In the genomic region with DNA sequence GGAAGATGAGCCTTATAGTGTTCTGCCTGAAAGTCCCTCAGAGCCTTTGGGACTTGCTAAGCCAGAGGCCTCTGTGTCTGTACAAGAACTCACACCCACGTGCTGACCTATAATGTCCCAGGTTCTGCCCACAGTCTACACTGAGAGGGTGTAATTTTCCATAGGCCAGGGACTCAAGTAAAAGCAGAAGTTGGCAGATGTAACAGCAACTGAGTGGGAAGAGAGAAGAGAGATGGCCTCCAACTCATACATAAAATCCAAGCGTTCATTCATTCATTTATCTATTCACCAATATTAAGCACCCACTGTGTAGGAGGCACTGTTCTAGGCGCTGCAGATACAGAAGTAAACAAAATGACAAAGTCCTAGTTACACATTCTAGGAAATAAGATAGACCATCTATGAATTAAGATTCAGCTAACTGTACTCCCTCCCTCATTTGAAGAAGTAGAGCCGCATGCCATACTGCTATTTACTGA, we compare ENCODE assay signal across 1 cellular context.
TF ChIP-seq lines count a peak whose summit lies in the region.

No MANE protein-coding gene starts in this region.

TF ChIP-seq in SK-N-SH, 30 proteins besides CTCF, POLR2A, EP300 and RAD21 (continued from another document):
- TF ChIP-seq, protein P1, sequence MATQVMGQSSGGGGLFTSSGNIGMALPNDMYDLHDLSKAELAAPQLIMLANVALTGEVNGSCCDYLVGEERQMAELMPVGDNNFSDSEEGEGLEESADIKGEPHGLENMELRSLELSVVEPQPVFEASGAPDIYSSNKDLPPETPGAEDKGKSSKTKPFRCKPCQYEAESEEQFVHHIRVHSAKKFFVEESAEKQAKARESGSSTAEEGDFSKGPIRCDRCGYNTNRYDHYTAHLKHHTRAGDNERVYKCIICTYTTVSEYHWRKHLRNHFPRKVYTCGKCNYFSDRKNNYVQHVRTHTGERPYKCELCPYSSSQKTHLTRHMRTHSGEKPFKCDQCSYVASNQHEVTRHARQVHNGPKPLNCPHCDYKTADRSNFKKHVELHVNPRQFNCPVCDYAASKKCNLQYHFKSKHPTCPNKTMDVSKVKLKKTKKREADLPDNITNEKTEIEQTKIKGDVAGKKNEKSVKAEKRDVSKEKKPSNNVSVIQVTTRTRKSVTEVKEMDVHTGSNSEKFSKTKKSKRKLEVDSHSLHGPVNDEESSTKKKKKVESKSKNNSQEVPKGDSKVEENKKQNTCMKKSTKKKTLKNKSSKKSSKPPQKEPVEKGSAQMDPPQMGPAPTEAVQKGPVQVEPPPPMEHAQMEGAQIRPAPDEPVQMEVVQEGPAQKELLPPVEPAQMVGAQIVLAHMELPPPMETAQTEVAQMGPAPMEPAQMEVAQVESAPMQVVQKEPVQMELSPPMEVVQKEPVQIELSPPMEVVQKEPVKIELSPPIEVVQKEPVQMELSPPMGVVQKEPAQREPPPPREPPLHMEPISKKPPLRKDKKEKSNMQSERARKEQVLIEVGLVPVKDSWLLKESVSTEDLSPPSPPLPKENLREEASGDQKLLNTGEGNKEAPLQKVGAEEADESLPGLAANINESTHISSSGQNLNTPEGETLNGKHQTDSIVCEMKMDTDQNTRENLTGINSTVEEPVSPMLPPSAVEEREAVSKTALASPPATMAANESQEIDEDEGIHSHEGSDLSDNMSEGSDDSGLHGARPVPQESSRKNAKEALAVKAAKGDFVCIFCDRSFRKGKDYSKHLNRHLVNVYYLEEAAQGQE (IDR thresholded peaks at IDR 0.05; ENCODE audit: low read depth, low read length): no peak
- TF ChIP-seq NRF1 (IDR thresholded peaks at IDR 0.05; ENCODE audit: low read depth, low read length): no peak
- TF ChIP-seq, protein P2, sequence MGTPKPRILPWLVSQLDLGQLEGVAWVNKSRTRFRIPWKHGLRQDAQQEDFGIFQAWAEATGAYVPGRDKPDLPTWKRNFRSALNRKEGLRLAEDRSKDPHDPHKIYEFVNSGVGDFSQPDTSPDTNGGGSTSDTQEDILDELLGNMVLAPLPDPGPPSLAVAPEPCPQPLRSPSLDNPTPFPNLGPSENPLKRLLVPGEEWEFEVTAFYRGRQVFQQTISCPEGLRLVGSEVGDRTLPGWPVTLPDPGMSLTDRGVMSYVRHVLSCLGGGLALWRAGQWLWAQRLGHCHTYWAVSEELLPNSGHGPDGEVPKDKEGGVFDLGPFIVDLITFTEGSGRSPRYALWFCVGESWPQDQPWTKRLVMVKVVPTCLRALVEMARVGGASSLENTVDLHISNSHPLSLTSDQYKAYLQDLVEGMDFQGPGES (IDR thresholded peaks at IDR 0.05; ENCODE audit: low read depth, low read length): no peak
